In genomic region chr10:132538031-132538789, GRCh38 we compare ENCODE assay signal across 1 cellular context.
TF ChIP-seq lines count a peak whose summit lies in the region.

No MANE protein-coding gene starts in this region.

TF ChIP-seq in A549, 52 proteins besides CTCF, POLR2A, EP300 and RAD21 (continued from another document):
- TF ChIP-seq BCL3 (IDR thresholded peaks at IDR 0.05) (no peak), HEYL (CRISPR knock-in tag; IDR thresholded peaks at IDR 0.05) (no peak), ELK1 (IDR thresholded peaks at IDR 0.05; ENCODE audit: low read depth, low read length) (no peak)
TF ChIP-seq in A549: peak in this region for 0.
